Comparison of ENCODE assay signal across 1 cellular context in the genomic region with DNA sequence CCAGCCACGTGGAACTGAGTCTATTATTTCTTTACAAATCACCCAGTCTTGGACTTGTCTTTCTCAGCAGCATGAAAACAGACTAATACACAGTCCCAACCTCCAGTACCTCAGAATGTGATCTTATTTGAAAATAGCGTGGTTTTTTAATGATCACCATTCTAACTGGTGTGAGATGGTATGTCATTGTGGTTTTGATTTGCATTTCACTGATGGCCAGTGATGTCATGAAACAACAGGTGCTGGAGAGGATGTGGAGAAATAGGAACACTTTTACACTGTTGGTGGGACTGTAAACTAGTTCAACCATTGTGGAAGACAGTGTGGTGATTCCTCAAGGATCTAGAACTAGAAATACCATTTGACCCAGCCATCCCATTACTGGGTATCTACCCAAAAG.
TF ChIP-seq lines count a peak whose summit lies in the region.

No MANE protein-coding gene starts in this region.

TF ChIP-seq in HEK293, 187 proteins besides CTCF, POLR2A, EP300 and RAD21:
- TF ChIP-seq SCRT2 (tag by site-specific recombination; IDR thresholded peaks at IDR 0.05) = peak; percentile 52
